12 cellular contexts compared by ENCODE assay signal in genomic region chr20:44763798-44764197, GRCh38. TPM values are rescaled to one million over a fixed set of nuclear protein-coding genes. Genes with fewer than 3 reads are reported as not detected.
"Had no signal": no experiment of that assay in that cellular context is flagged by ENCODE, and none has a peak within 500 bp of the region (broad histone marks: within the 10 kb centered on the region; RNA-seq: fewer than 3 reads in every experiment).

No MANE protein-coding gene starts in this region.

RNA-seq across cellular contexts. Expression of gene KCNK15, which starts 18.1 kb away (rescaled TPM):
- total RNA-seq: naive thymus-derived CD8-positive, alpha-beta T cell; natural killer cell; neural crest cell; occipital lobe; pulmonary artery endothelial cell had no signal
- polyA plus RNA-seq: naive thymus-derived CD8-positive, alpha-beta T cell; neural cell had no signal

RNA-seq across cellular contexts. Expression of gene RIMS4, which starts 46.5 kb away (rescaled TPM):
- total RNA-seq: naive thymus-derived CD8-positive, alpha-beta T cell; natural killer cell; natural killer cell treated with Interleukin-12 subunit alpha and Interleukin-12 subunit beta and Interleukin-15 and Interleukin-18, amount 100 ng/mL, for 72 hours; pulmonary artery endothelial cell; right lobe of liver; smooth muscle cell; spleen had no signal
- polyA plus RNA-seq: naive thymus-derived CD8-positive, alpha-beta T cell; smooth muscle cell had no signal

RNA-seq across cellular contexts. Expression of gene CCN5, which starts 48.6 kb away (rescaled TPM):
- total RNA-seq: naive thymus-derived CD8-positive, alpha-beta T cell; natural killer cell; natural killer cell treated with Interleukin-12 subunit alpha and Interleukin-12 subunit beta and Interleukin-15 and Interleukin-18, amount 100 ng/mL, for 72 hours; neural crest cell; occipital lobe; progenitor cell of endocrine pancreas; pulmonary artery endothelial cell; skeletal muscle tissue; smooth muscle cell had no signal
- polyA plus RNA-seq: naive thymus-derived CD8-positive, alpha-beta T cell; neural cell; smooth muscle cell had no signal
